15 cellular contexts compared by ENCODE assay signal in the genomic region with DNA sequence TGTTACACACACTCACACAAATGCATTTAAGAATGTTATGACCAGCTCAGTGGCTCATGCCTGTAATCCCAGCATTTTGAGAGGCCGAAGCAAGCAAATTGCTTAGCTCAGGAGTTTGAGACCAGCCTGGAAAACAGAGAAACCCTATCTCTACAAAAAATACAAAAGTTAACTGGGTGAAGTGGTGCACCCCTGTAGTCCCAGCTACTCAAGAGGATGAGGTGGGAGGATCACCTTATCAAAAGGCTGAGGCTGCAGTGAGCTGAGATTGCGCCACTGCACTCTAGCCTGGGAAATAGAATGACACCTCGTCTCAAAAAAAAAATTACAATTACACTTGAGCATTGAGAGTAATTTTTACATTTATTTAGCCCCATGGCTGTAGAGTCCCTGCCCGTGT.
A peak's percentile ranks its signal among the peaks of the same experiment; 100 is the strongest.
DNase-seq lines count a peak whose midpoint lies in the region; ATAC-seq and TF ChIP-seq lines count a peak whose summit lies in the region.
"Had no signal": no experiment of that assay in that cellular context is flagged by ENCODE, and none has a peak within 500 bp of the region (broad histone marks: within the 10 kb centered on the region; RNA-seq: fewer than 3 reads in every experiment).

No MANE protein-coding gene starts in this region.

- H4K20me1 ChIP-seq in fibroblast of lung (ENCODE audit: control insufficient read depth, extremely low read depth, insufficient read depth, low read length): no peaks in the 10 kb centered on the region

- TF ChIP-seq CTCF in fibroblast of lung (conservative IDR thresholded peaks at IDR 0.05 in 1 of 2, IDR thresholded peaks at IDR 0.05 in 1 of 2; ENCODE audit: low read depth in 1 of 2, low read length in 2 of 2): no peak
- no peak for TF ChIP-seq CTCF in transverse colon (IDR thresholded peaks at IDR 0.05)

- H3K36me3 Mint-ChIP-seq in naive thymus-derived CD4-positive, alpha-beta T cell: peaks cover 4 to 16% (median 9%) of the 10 kb centered on the region in 5 donors
- H3K36me3 Mint-ChIP-seq: CD14-positive monocyte had no signal

- H3K4me3 ChIP-seq in fibroblast of lung (replicated peaks in 1 of 4; ENCODE audit: control extremely low read depth in 1 of 4, insufficient read depth in 1 of 4, low read depth in 3 of 4, low read length in 4 of 4) (no peak overlapping the region), transverse colon (no peak overlapping the region)
- H3K4me3 ChIP-seq in naive thymus-derived CD4-positive, alpha-beta T cell (ENCODE audit: low read length): no peak overlapping the region

- H3K9me3 ChIP-seq in fibroblast of lung (ENCODE audit: control insufficient read depth, insufficient read depth, low read depth, low read length): no peaks in the 10 kb centered on the region
- H3K9me3 ChIP-seq in naive thymus-derived CD4-positive, alpha-beta T cell (ENCODE audit: control insufficient read depth in 2 of 3, low read length in 3 of 3): no peaks in the 10 kb centered on the region
- no peaks in the 10 kb centered on the region for H3K9me3 ChIP-seq in transverse colon

- H3K27ac ChIP-seq in fibroblast of lung (ENCODE audit: insufficient read depth, low read length) (peak overlapping the region; percentile 93), transverse colon (peak overlapping the region; percentile 58 to 77 (median 66))
- peak overlapping the region; percentile 4 for H3K27ac ChIP-seq in naive thymus-derived CD4-positive, alpha-beta T cell (ENCODE audit: low read depth, low read length)
- H3K27ac ChIP-seq: HL-60, WERI-Rb-1 had no signal

- peaks cover 0 to 6% (median 0%) of the 10 kb centered on the region in 11 donors for H3K9me3 Mint-ChIP-seq in naive thymus-derived CD4-positive, alpha-beta T cell

- peaks cover 0 to 42% (median 0%) of the 10 kb centered on the region in 5 donors for H3K27me3 Mint-ChIP-seq in naive thymus-derived CD4-positive, alpha-beta T cell

- TF ChIP-seq POLR2A in transverse colon (IDR thresholded peaks at IDR 0.05): no peak

- H3K79me2 ChIP-seq in fibroblast of lung (ENCODE audit: control insufficient read depth, insufficient read depth, low read length): no peaks in the 10 kb centered on the region

- peak overlapping the region in 4 of 10 donors; percentile 9 to 64 (median 41) for H3K4me3 Mint-ChIP-seq in naive thymus-derived CD4-positive, alpha-beta T cell
- H3K4me3 Mint-ChIP-seq: activated CD8-positive, alpha-beta T cell treated with anti-CD3 and anti-CD28 coated beads, Interleukin-2, amount 10 ng/mL, durations not matched to agents 7 days and 5 days; CD14-positive monocyte had no signal

- WGBS in transverse colon (ENCODE audit: low coverage in 1 of 2), 2 donors: 70 to 74% methylated on average over 3 to 4 of the region's 4 CpGs

- H2AFZ ChIP-seq in fibroblast of lung (ENCODE audit: low read length): no peak overlapping the region

- TF ChIP-seq EP300 in transverse colon (IDR thresholded peaks at IDR 0.05; ENCODE audit: low read depth): no peak

- H3K36me3 ChIP-seq in fibroblast of lung (ENCODE audit: control insufficient read depth, insufficient read depth, low read length) (no peaks in the 10 kb centered on the region), transverse colon (no peaks in the 10 kb centered on the region)
- no peaks in the 10 kb centered on the region for H3K36me3 ChIP-seq in naive thymus-derived CD4-positive, alpha-beta T cell (ENCODE audit: control insufficient read depth in 2 of 3, insufficient read depth in 3 of 3, low read length in 3 of 3)
- H3K36me3 ChIP-seq: WERI-Rb-1 had no signal

- H3K9ac ChIP-seq in fibroblast of lung (ENCODE audit: insufficient read depth, low read length): peak overlapping the region; percentile 9

- POLR2A ChIA-PET in naive thymus-derived CD4-positive, alpha-beta T cell (lab: Charles Lee): interaction anchor here (1.4 kb wide), 1 partner anchor 12 kb away, joined by 4 read pairs; no protein-coding TSS in a partner anchor

- peaks cover 33% of the 10 kb centered on the region for H3K4me1 ChIP-seq in fibroblast of lung (ENCODE audit: control insufficient read depth, extremely low read depth, insufficient read depth, low read length)
- peaks cover 7 to 27% of the 10 kb centered on the region in 2 donors for H3K4me1 ChIP-seq in naive thymus-derived CD4-positive, alpha-beta T cell (ENCODE audit: control insufficient read depth in 2 of 2, insufficient read depth in 2 of 2, low read length in 2 of 2)
- peaks cover 0 to 30% (median 12%) of the 10 kb centered on the region in 4 donors for H3K4me1 ChIP-seq in transverse colon

- CTCF ChIA-PET in naive thymus-derived CD4-positive, alpha-beta T cell (lab: Charles Lee): no interaction called here

- ATAC-seq in naive thymus-derived CD4-positive, alpha-beta T cell: no peak
- ATAC-seq in HG03108 (IDR thresholded peaks at IDR 0.05; ENCODE audit: unreplicated experiment): no peak
- ATAC-seq: activated CD8-positive, alpha-beta T cell treated with anti-CD3 and anti-CD28 coated beads, Interleukin-2, amount 10 ng/mL, durations not matched to agents 7 days and 5 days had no signal

- DNase-seq in amniotic epithelial cell (ENCODE audit: low read depth): peak; percentile 55
- peak in 1 of 2 donors; percentile 24 for DNase-seq in fibroblast of lung (ENCODE audit: low read depth in 2 of 2)
- DNase-seq in naive thymus-derived CD4-positive, alpha-beta T cell: no peak
- no peak for DNase-seq in transverse colon
- DNase-seq in NCI-H2196 (lab: John Stamatoyannopoulos, UW; ENCODE audit: unreplicated experiment): no peak
- DNase-seq in NCI-H128 (lab: John Stamatoyannopoulos, UW; ENCODE audit: unreplicated experiment): no peak
- DNase-seq: activated CD8-positive, alpha-beta T cell treated with anti-CD3 and anti-CD28 coated beads, Interleukin-2, amount 10 ng/mL, durations not matched to agents 7 days and 5 days; anterior cingulate cortex; Kasumi-1; kidney; NCI-H1417 treated with DMSO at 0.1 percent for 48 hours; WERI-Rb-1 had no signal

- intact Hi-C loops in naive thymus-derived CD4-positive, alpha-beta T cell (cut with micrococcal nuclease): loop anchor here in 1 of 2 donors (1.0 kb wide), 1 partner anchor 12 kb away; no protein-coding TSS in a partner anchor
- intact Hi-C loops in transverse colon (cut with DNase I; ENCODE audit: low total_unique reads): no loop called here

- H3K27ac Mint-ChIP-seq in naive thymus-derived CD4-positive, alpha-beta T cell: peak overlapping the region in 8 of 9 donors; percentile 23 to 92 (median 58)

- H3K27me3 ChIP-seq in fibroblast of lung (ENCODE audit: control insufficient read depth, insufficient read depth, low read length): no peaks in the 10 kb centered on the region
- no peaks in the 10 kb centered on the region for H3K27me3 ChIP-seq in naive thymus-derived CD4-positive, alpha-beta T cell (ENCODE audit: control insufficient read depth in 2 of 2, insufficient read depth in 2 of 2, low read length in 2 of 2)
- H3K27me3 ChIP-seq in transverse colon: no peaks in the 10 kb centered on the region

- peak overlapping the region; percentile 33 for H3K4me2 ChIP-seq in fibroblast of lung (ENCODE audit: extremely low read depth, insufficient read depth, low read length)

- peaks cover 12 to 68% (median 57%) of the 10 kb centered on the region in 7 donors for H3K4me1 Mint-ChIP-seq in naive thymus-derived CD4-positive, alpha-beta T cell

- in situ Hi-C loops in transverse colon (cut with MboI; ENCODE audit: low pct_ligation_motif_present in 1 of 4, low pct_unique_long_range_greater_than_20kb in 1 of 4, low sequenced_read_pairs in 3 of 4): no loop called here

Comparison
In these comparisons a context has a peak if more than half of its experiments do, and no peak if none do; other contexts are left out.
1. H3K27ac ChIP-seq: peak in every context shown above with its lines; median percentile 93 in fibroblast of lung; 66 in transverse colon; 4 in naive thymus-derived CD4-positive, alpha-beta T cell.